Comparison of ENCODE assay signal across 1 cellular context in genomic region chr2:45236268-45236667, GRCh38.
TF ChIP-seq lines count a peak whose summit lies in the region.

No MANE protein-coding gene starts in this region.

TF ChIP-seq in GM23338, 12 proteins besides CTCF, POLR2A, EP300 and RAD21 (continued from another document):
- no peak for TF ChIP-seq ZNF462 (CRISPR knock-in tag; IDR thresholded peaks at IDR 0.05)
